Comparison of ENCODE assay signal across 8 cellular contexts in the genomic region with DNA sequence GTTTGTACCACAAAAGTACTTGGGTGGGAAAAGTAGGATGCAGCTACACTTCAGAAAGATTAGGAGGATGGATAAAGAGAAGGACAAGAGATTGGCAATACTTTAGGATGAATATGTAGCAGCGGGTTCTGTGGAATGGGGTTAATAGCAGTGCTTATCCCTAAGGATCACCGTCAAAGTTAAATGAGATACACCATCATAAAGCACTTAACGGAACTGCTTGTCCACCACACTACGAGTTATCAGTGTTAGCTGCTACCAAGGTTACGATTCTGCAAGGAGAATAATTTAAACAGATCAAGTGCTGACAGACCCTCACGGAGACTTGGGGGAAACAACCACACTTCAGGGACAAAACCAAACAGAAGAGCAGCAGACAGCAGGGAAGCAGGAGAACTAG. TPM values are rescaled to one million over a fixed set of nuclear protein-coding genes. Genes with fewer than 3 reads are reported as not detected.
DNase-seq lines count a peak whose midpoint lies in the region; ATAC-seq and TF ChIP-seq lines count a peak whose summit lies in the region.

No MANE protein-coding gene starts in this region.

- H3K4me1 ChIP-seq in testis = peaks cover 14% of the 10 kb centered on the region

- intact Hi-C loops in activated CD4-positive, alpha-beta T cell treated with anti-CD3 and anti-CD28 coated beads for 36 hours (cut with DNase I, micrococcal nuclease) = loop anchor here (10.0 kb wide), 2 partner anchors 208 to 1262 kb away; partner anchors contain the start of gene FOXP1 (in 1 of the 2)
- intact Hi-C loops in activated T-helper 1 cell treated with anti-CD3 and anti-CD28 coated beads, Interleukin-12 subunit alpha, Interleukin-12 subunit beta, Interleukin-2, Interleukin-4 antibody, amounts not matched to agents 30 ng/mL and 10 ng/mL and 1 ng/mL, durations not matched to agents 14 hours and 24 hours and 36 hours (cut with micrococcal nuclease) = loop anchor here (2.0 to 10.0 kb wide), 2 partner anchors 24 to 1782 kb away; no protein-coding TSS in a partner anchor
- intact Hi-C loops in testis (cut with DNase I; ENCODE audit: low total_unique reads) = no loop called here

- no peak for ATAC-seq in activated CD4-positive, alpha-beta T cell treated with anti-CD3 and anti-CD28 coated beads for 36 hours
- ATAC-seq in HG02610 (IDR thresholded peaks at IDR 0.05; ENCODE audit: unreplicated experiment) = no peak

- H3K4me3 Mint-ChIP-seq in activated CD4-positive, alpha-beta T cell treated with anti-CD3 and anti-CD28 coated beads for 36 hours = peak overlapping the region; percentile 99
- H3K4me3 Mint-ChIP-seq in activated T-helper 1 cell treated with anti-CD3 and anti-CD28 coated beads, Interleukin-12 subunit alpha, Interleukin-12 subunit beta, Interleukin-2, Interleukin-4 antibody, amounts not matched to agents 30 ng/mL and 10 ng/mL and 1 ng/mL, durations not matched to agents 14 hours and 24 hours and 36 hours = peak overlapping the region; percentile 99
- H3K4me3 Mint-ChIP-seq in immature natural killer cell = peak overlapping the region; percentile 87 to 96 (median 93)

- no peaks in the 10 kb centered on the region for H3K9me3 ChIP-seq in testis

- TF ChIP-seq POLR2A in testis (IDR thresholded peaks at IDR 0.05) = no peak

- H3K4me1 Mint-ChIP-seq in activated CD4-positive, alpha-beta T cell treated with anti-CD3 and anti-CD28 coated beads for 36 hours = peaks cover 54% of the 10 kb centered on the region
- H3K4me1 Mint-ChIP-seq in activated T-helper 1 cell treated with anti-CD3 and anti-CD28 coated beads, Interleukin-12 subunit alpha, Interleukin-12 subunit beta, Interleukin-2, Interleukin-4 antibody, amounts not matched to agents 30 ng/mL and 10 ng/mL and 1 ng/mL, durations not matched to agents 14 hours and 24 hours and 36 hours (ENCODE audit: low read depth) = peaks cover 62% of the 10 kb centered on the region
- peaks cover 35 to 64% of the 10 kb centered on the region in 2 donors for H3K4me1 Mint-ChIP-seq in immature natural killer cell

- no peaks in the 10 kb centered on the region for H3K36me3 ChIP-seq in testis (ENCODE audit: low read depth, missing control alignments)

- peak overlapping the region; percentile 41 to 83 for H3K27ac ChIP-seq in testis

- H3K9me3 Mint-ChIP-seq in activated CD4-positive, alpha-beta T cell treated with anti-CD3 and anti-CD28 coated beads for 36 hours (ENCODE audit: low read depth) = no peaks in the 10 kb centered on the region
- no peaks in the 10 kb centered on the region for H3K9me3 Mint-ChIP-seq in activated T-helper 1 cell treated with anti-CD3 and anti-CD28 coated beads, Interleukin-12 subunit alpha, Interleukin-12 subunit beta, Interleukin-2, Interleukin-4 antibody, amounts not matched to agents 30 ng/mL and 10 ng/mL and 1 ng/mL, durations not matched to agents 14 hours and 24 hours and 36 hours
- H3K9me3 Mint-ChIP-seq in immature natural killer cell = no peaks in the 10 kb centered on the region

- H3K27ac Mint-ChIP-seq in activated CD4-positive, alpha-beta T cell treated with anti-CD3 and anti-CD28 coated beads for 36 hours = peak overlapping the region; percentile 86
- H3K27ac Mint-ChIP-seq in activated T-helper 1 cell treated with anti-CD3 and anti-CD28 coated beads, Interleukin-12 subunit alpha, Interleukin-12 subunit beta, Interleukin-2, Interleukin-4 antibody, amounts not matched to agents 30 ng/mL and 10 ng/mL and 1 ng/mL, durations not matched to agents 14 hours and 24 hours and 36 hours = peak overlapping the region; percentile 88
- H3K27ac Mint-ChIP-seq in immature natural killer cell = peak overlapping the region; percentile 71 to 92 (median 90)

- CTCF ChIA-PET in activated CD4-positive, alpha-beta T cell treated with anti-CD3 and anti-CD28 coated beads for 36 hours (lab: Charles Lee) = interaction anchor here (1.0 to 5.5 kb wide), 5 partner anchors 25 to 239 kb away, joined by 4 to 50 read pairs (median 5); no protein-coding TSS in a partner anchor

- H3K27me3 ChIP-seq in testis = no peaks in the 10 kb centered on the region

- peaks cover 20% of the 10 kb centered on the region for H3K36me3 Mint-ChIP-seq in activated CD4-positive, alpha-beta T cell treated with anti-CD3 and anti-CD28 coated beads for 36 hours (ENCODE audit: low read depth)
- H3K36me3 Mint-ChIP-seq in activated T-helper 1 cell treated with anti-CD3 and anti-CD28 coated beads, Interleukin-12 subunit alpha, Interleukin-12 subunit beta, Interleukin-2, Interleukin-4 antibody, amounts not matched to agents 30 ng/mL and 10 ng/mL and 1 ng/mL, durations not matched to agents 14 hours and 24 hours and 36 hours (ENCODE audit: low read depth) = peaks cover 18% of the 10 kb centered on the region
- H3K36me3 Mint-ChIP-seq in immature natural killer cell = peaks cover 0 to 9% (median 0%) of the 10 kb centered on the region in 3 donors

- no peak for TF ChIP-seq CTCF in testis (IDR thresholded peaks at IDR 0.05)

- no peak for DNase-seq in activated CD4-positive, alpha-beta T cell treated with anti-CD3 and anti-CD28 coated beads for 36 hours
- DNase-seq in activated CD4-positive, alpha-beta T cell treated with anti-CD3 and anti-CD28 coated beads for 1 hour = no peak
- DNase-seq in activated T-helper 1 cell treated with anti-CD3 and anti-CD28 coated beads, Interleukin-12 subunit alpha, Interleukin-12 subunit beta, Interleukin-2, Interleukin-4 antibody, amounts not matched to agents 30 ng/mL and 10 ng/mL and 1 ng/mL, durations not matched to agents 14 hours and 24 hours and 36 hours (ENCODE audit: low spot score) = no peak
- no peak for DNase-seq in immature natural killer cell
- DNase-seq in testis = no peak
- no peak for DNase-seq in HuH-7 (ENCODE audit: low spot score)
- DNase-seq in H4 (ENCODE audit: low spot score) = no peak

- POLR2A ChIA-PET in activated CD4-positive, alpha-beta T cell treated with anti-CD3 and anti-CD28 coated beads for 36 hours (lab: Charles Lee) = interaction anchor here (1.1 kb wide), 1 partner anchor 972 kb away, joined by 3 read pairs; no protein-coding TSS in a partner anchor

- 2 to 6% methylated on average over 6 of the region's 6 CpGs for WGBS in testis, 2 donors

- H3K27me3 Mint-ChIP-seq in activated CD4-positive, alpha-beta T cell treated with anti-CD3 and anti-CD28 coated beads for 36 hours = peaks cover 1% of the 10 kb centered on the region
- H3K27me3 Mint-ChIP-seq in activated T-helper 1 cell treated with anti-CD3 and anti-CD28 coated beads, Interleukin-12 subunit alpha, Interleukin-12 subunit beta, Interleukin-2, Interleukin-4 antibody, amounts not matched to agents 30 ng/mL and 10 ng/mL and 1 ng/mL, durations not matched to agents 14 hours and 24 hours and 36 hours (ENCODE audit: insufficient read depth) = peaks cover 9% of the 10 kb centered on the region
- H3K27me3 Mint-ChIP-seq in immature natural killer cell (ENCODE audit: low read depth in 3 of 3) = peaks cover 0 to 20% (median 3%) of the 10 kb centered on the region in 3 donors

- peak overlapping the region; percentile 73 to 79 for H3K4me3 ChIP-seq in testis

RNA-seq across cellular contexts. Expression of gene SHQ1, which starts 1.0 kb away (rescaled TPM):
- total RNA-seq in activated CD4-positive, alpha-beta T cell treated with anti-CD3 and anti-CD28 coated beads for 36 hours = 10 to 100 TPM; 26.4 to 31.3 TPM
- 46.1 and 48.5 TPM in 2 replicates for total RNA-seq in activated T-helper 1 cell treated with anti-CD3 and anti-CD28 coated beads, Interleukin-12 subunit alpha, Interleukin-12 subunit beta, Interleukin-2, Interleukin-4 antibody, amounts not matched to agents 30 ng/mL and 10 ng/mL and 1 ng/mL, durations not matched to agents 14 hours and 24 hours and 36 hours
- polyA plus RNA-seq in immature natural killer cell (10 to 100 TPM; 12.4 to 27.4 (median 15.3) TPM), testis (ENCODE audit: insufficient read depth, low read depth, low replicate concordance) (20.1 TPM)
- 10 to 100 TPM; 21.2 to 26.9 TPM for total RNA-seq in testis
- 19.5 and 22.3 TPM in 2 replicates for total RNA-seq in H4 (2014; rRNA removed; shearing (Covaris generic))

RNA-seq across cellular contexts. Expression of gene GXYLT2, which starts 40.6 kb away (rescaled TPM):
- under 1 TPM in 1 of 2 experiments, not detected in 1; 0.07 TPM for total RNA-seq in activated CD4-positive, alpha-beta T cell treated with anti-CD3 and anti-CD28 coated beads for 36 hours
- total RNA-seq in activated T-helper 1 cell treated with anti-CD3 and anti-CD28 coated beads, Interleukin-12 subunit alpha, Interleukin-12 subunit beta, Interleukin-2, Interleukin-4 antibody, amounts not matched to agents 30 ng/mL and 10 ng/mL and 1 ng/mL, durations not matched to agents 14 hours and 24 hours and 36 hours = 0.08 TPM in 1 of 2 replicates, not detected in the other
- polyA plus RNA-seq in immature natural killer cell = not detected
- total RNA-seq in testis = 10 to 100 TPM; 17.6 to 27.8 TPM
- 9.7 TPM for polyA plus RNA-seq in testis (ENCODE audit: insufficient read depth, low read depth, low replicate concordance)
- total RNA-seq in H4 (2014; rRNA removed; shearing (Covaris generic)) = 14.2 and 16.9 TPM in 2 replicates

Comparison
In these comparisons a context has a peak if more than half of its experiments do, and no peak if none do; other contexts are left out.
1. RNA of gene GXYLT2, which starts 40.6 kb away (total RNA-seq): 17.6 to 27.8 TPM in testis and 14.2 to 16.9 TPM in H4; 0.08 TPM in activated T-helper 1 cell treated with anti-CD3 and anti-CD28 coated beads, Interleukin-12 subunit alpha, Interleukin-12 subunit beta, Interleukin-2, Interleukin-4 antibody, amounts not matched to agents 30 ng/mL and 10 ng/mL and 1 ng/mL, durations not matched to agents 14 hours and 24 hours and 36 hours and 0.07 TPM in activated CD4-positive, alpha-beta T cell treated with anti-CD3 and anti-CD28 coated beads for 36 hours; every median in the first group is over 10 times any median in the second.
2. Peak in every context shown above with its lines, with median percentiles within 50 percentile points of each other: H3K27ac Mint-ChIP-seq and H3K4me3 Mint-ChIP-seq.